20 cellular contexts compared by ENCODE assay signal in genomic region chr2:10905006-10905871, GRCh38. TPM values are rescaled to one million over a fixed set of nuclear protein-coding genes. Genes with fewer than 3 reads are reported as not detected.
DNase-seq lines count a peak whose midpoint lies in the region; FAIRE-seq and TF ChIP-seq lines count a peak whose summit lies in the region.
"Had no signal": no experiment of that assay in that cellular context is flagged by ENCODE, and none has a peak within 500 bp of the region (broad histone marks: within the 10 kb centered on the region; RNA-seq: fewer than 3 reads in every experiment).

No MANE protein-coding gene starts in this region.

- FAIRE-seq in urothelium cell line (lab: Jason Lieb, UNC) = peak; percentile 62
- FAIRE-seq: A204.1, G401.6, GM12878 had no signal

- H3K27me3 Mint-ChIP-seq in progenitor cell of endocrine pancreas = peaks cover 21% of the 10 kb centered on the region

- intact Hi-C loops in cardiac septum (cut with DNase I) = no loop called here

- no peak overlapping the region for H3K4me3 Mint-ChIP-seq in progenitor cell of endocrine pancreas (ENCODE audit: low read depth)
- H3K4me3 Mint-ChIP-seq: HFFc6 had no signal

- TF ChIP-seq CTCF in right atrium auricular region (IDR thresholded peaks at IDR 0.05) = no peak
- TF ChIP-seq CTCF in coronary artery (IDR thresholded peaks at IDR 0.05) = no peak
- no peak for TF ChIP-seq CTCF in progenitor cell of endocrine pancreas (IDR thresholded peaks at IDR 0.05; ENCODE audit: unreplicated experiment)

- no peak overlapping the region for H3K4me3 ChIP-seq in right atrium auricular region
- no peak overlapping the region for H3K4me3 ChIP-seq in coronary artery
- H3K4me3 ChIP-seq: GM12878 had no signal

- H3K36me3 ChIP-seq in right atrium auricular region = no peaks in the 10 kb centered on the region

- H3K27ac Mint-ChIP-seq in progenitor cell of endocrine pancreas = no peak overlapping the region
- H3K27ac Mint-ChIP-seq: HFFc6 had no signal

- no peaks in the 10 kb centered on the region for H3K9me3 ChIP-seq in right atrium auricular region

- peaks cover 0 to 7% of the 10 kb centered on the region in 2 donors for H3K4me1 ChIP-seq in right atrium auricular region

- peaks cover 2% of the 10 kb centered on the region for H3K4me1 Mint-ChIP-seq in progenitor cell of endocrine pancreas (ENCODE audit: low read depth)

- H3K36me3 Mint-ChIP-seq in progenitor cell of endocrine pancreas (ENCODE audit: insufficient read depth) = peaks cover 2% of the 10 kb centered on the region

- H3K9me3 Mint-ChIP-seq in progenitor cell of endocrine pancreas (ENCODE audit: low read depth) = peaks cover 5% of the 10 kb centered on the region
- H3K9me3 Mint-ChIP-seq: HFFc6 had no signal

- H3K27ac ChIP-seq in right atrium auricular region (no peak overlapping the region), coronary artery (no peak overlapping the region)
- H3K27ac ChIP-seq: KMS-11 had no signal

- DNase-seq in cardiac septum (ENCODE audit: low spot score) (peak; percentile 73), right atrium auricular region (ENCODE audit: low spot score) (no peak), coronary artery (ENCODE audit: low spot score) (peak; percentile 53), islet precursor cell (peak; percentile 33), urothelium cell line (ENCODE audit: low spot score) (no peak), NCI-H510A treated with DMSO at 0.1 percent for 48 hours (lab: John Stamatoyannopoulos, UW) (no peak), progenitor cell of endocrine pancreas (ENCODE audit: low spot score, unreplicated experiment) (no peak), HCEC 1CT (no peak)
- DNase-seq: C1 segment of cervical spinal cord, DND-41, HFFc6, NCI-H1048, NCI-H1436 treated with DMSO at 0.1 percent for 48 hours, NCI-H2029 treated with DMSO at 0.1 percent for 48 hours, NCI-H524, SHP77 had no signal

- H3K27me3 ChIP-seq in right atrium auricular region = no peaks in the 10 kb centered on the region

RNA-seq across cellular contexts. Expression of gene KCNF1, which starts 6.5 kb away (rescaled TPM):
- total RNA-seq in cardiac septum (0.27 TPM), right atrium auricular region (under 1 TPM; 0.30 to 0.94 TPM), progenitor cell of endocrine pancreas (0.55 and 0.71 TPM in 2 replicates)
- total RNA-seq: GM12878 had no signal

Comparison
In these comparisons a context has a peak if more than half of its experiments do, and no peak if none do; other contexts are left out.
1. DNase-seq: peak in cardiac septum (single experiment), coronary artery (single experiment) and islet precursor cell (single experiment); none in right atrium auricular region (single experiment), urothelium cell line (single experiment), NCI-H510A treated with DMSO at 0.1 percent for 48 hours (single experiment), progenitor cell of endocrine pancreas (single experiment) and HCEC 1CT (single experiment).